ENCODE assay signal across 15 cellular contexts in the genomic region with DNA sequence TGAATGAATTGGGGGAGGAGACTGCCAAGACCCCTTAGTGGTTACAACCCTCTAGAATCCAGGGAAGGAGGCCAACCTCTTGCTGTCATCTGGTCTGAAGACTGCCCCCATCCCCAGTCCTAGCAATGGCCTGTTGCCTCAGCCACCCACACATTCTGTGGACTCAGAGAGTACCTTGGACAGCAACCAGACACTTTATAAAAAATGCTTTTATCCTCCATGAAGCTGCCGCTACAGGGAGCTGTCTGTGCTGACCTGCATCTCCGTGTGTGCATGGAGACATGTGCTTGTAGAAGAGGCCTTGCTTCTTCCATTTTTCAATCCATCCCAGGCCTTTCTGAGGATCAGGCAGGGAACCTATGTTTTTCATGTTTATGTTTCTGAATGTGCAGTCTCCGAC. TPM values are rescaled to one million over a fixed set of nuclear protein-coding genes. Genes with fewer than 3 reads are reported as not detected.
DNase-seq lines count a peak whose midpoint lies in the region; FAIRE-seq and TF ChIP-seq lines count a peak whose summit lies in the region.
"Had no signal": no experiment of that assay in that cellular context is flagged by ENCODE, and none has a peak within 500 bp of the region (broad histone marks: within the 10 kb centered on the region; RNA-seq: fewer than 3 reads in every experiment).

No MANE protein-coding gene starts in this region.

- H3K36me3 ChIP-seq in OCI-LY7 (ENCODE audit: insufficient read depth, low read length) (no peaks in the 10 kb centered on the region), endodermal cell (ENCODE audit: control insufficient read depth, insufficient read depth, low read length) (no peaks in the 10 kb centered on the region)
- H3K36me3 ChIP-seq: adrenal gland, sigmoid colon had no signal

- H2AFZ ChIP-seq in OCI-LY7 (ENCODE audit: low read length): no peak overlapping the region

- CTCF ChIA-PET in OCI-LY7 (lab: Charles Lee; ENCODE audit: unreplicated experiment): no interaction called here

- POLR2A ChIA-PET in OCI-LY7 (lab: Charles Lee): no interaction called here

- no peaks in the 10 kb centered on the region for H3K79me2 ChIP-seq in OCI-LY7 (ENCODE audit: insufficient read depth, low read depth, low read length)

- H4K20me1 ChIP-seq in OCI-LY7 (ENCODE audit: insufficient read depth, low read length): no peaks in the 10 kb centered on the region

- no peaks in the 10 kb centered on the region for H3K9me2 ChIP-seq in OCI-LY7 (ENCODE audit: insufficient read depth, low read length)

- no peak for FAIRE-seq in frontal cortex (lab: Jason Lieb, UNC)
- FAIRE-seq: TTC549 had no signal

- BruUV-seq in OCI-LY7 (replicated peaks; lab: Mats Ljungman, UMichigan): no TSS peak

- H3K27me3 ChIP-seq in endodermal cell (ENCODE audit: control insufficient read depth, insufficient read depth, low read length, poor library complexity, severe bottlenecking): peaks cover 4% of the 10 kb centered on the region

- no peaks in the 10 kb centered on the region for H3K9me3 Mint-ChIP-seq in endodermal cell
- H3K9me3 Mint-ChIP-seq: immature natural killer cell had no signal

- WGBS in endodermal cell (ENCODE audit: insufficient coverage in 1 of 2, insufficient read length in 1 of 2), 2 experiments: 25 to 54% methylated on average over 2 to 3 of the region's 3 CpGs

- no peak overlapping the region for H3K27ac ChIP-seq in OCI-LY7 (ENCODE audit: low read depth, low read length, poor library complexity, severe bottlenecking)
- no peak overlapping the region for H3K27ac ChIP-seq in endodermal cell (ENCODE audit: low read depth, low read length)
- H3K27ac ChIP-seq: adrenal gland, sigmoid colon had no signal

- H3K4me3 ChIP-seq in OCI-LY7 (ENCODE audit: low read depth, low read length, poor library complexity, severe bottlenecking) (no peak overlapping the region), endodermal cell (ENCODE audit: low read length) (no peak overlapping the region)
- H3K4me3 ChIP-seq: adrenal gland, sigmoid colon had no signal

- peaks cover 18% of the 10 kb centered on the region for H3K4me1 Mint-ChIP-seq in endodermal cell
- H3K4me1 Mint-ChIP-seq: immature natural killer cell had no signal

- H3K9me3 ChIP-seq in OCI-LY7 (ENCODE audit: low read length) (no peaks in the 10 kb centered on the region), endodermal cell (ENCODE audit: control insufficient read depth, low read length) (no peaks in the 10 kb centered on the region)
- H3K9me3 ChIP-seq: adrenal gland, sigmoid colon had no signal

- H3K9ac ChIP-seq in endodermal cell (ENCODE audit: extremely low read depth, low read length, poor library complexity, severe bottlenecking): no peak overlapping the region

- DNase-seq in SIG-M5 treated with dmso at 0.1 percent for 504 hours (lab: John Stamatoyannopoulos, UW; ENCODE audit: unreplicated experiment): peak; percentile 51
- DNase-seq in SIG-M5 (lab: John Stamatoyannopoulos, UW): no peak
- peak; percentile 7 for DNase-seq in OCI-LY7 (ENCODE audit: low spot score)
- DNase-seq in endodermal cell: peak; percentile 81
- DNase-seq in renal cortical epithelial cell (ENCODE audit: low read depth): peak; percentile 57
- DNase-seq in frontal cortex (ENCODE audit: low spot score in 2 of 2): no peak
- DNase-seq in effector CD4-positive, alpha-beta T cell: no peak
- DNase-seq in nucleus accumbens (lab: John Stamatoyannopoulos, UW): no peak
- DNase-seq: 8988T; immature natural killer cell; NCI-H187; sigmoid colon; stimulated activated naive CD8-positive, alpha-beta T cell treated with anti-CD3 and anti-CD28 coated beads, Interleukin-15, Interleukin-2, amounts not matched to agents 100 U/mL and 50 U/mL, for 24 hours had no signal

- no peaks in the 10 kb centered on the region for H3K4me1 ChIP-seq in OCI-LY7 (ENCODE audit: insufficient read depth, low read length, poor library complexity, severe bottlenecking)
- H3K4me1 ChIP-seq in endodermal cell (ENCODE audit: control insufficient read depth, insufficient read depth, low read length): no peaks in the 10 kb centered on the region
- H3K4me1 ChIP-seq: adrenal gland, sigmoid colon had no signal

- no peak overlapping the region for H3K27ac Mint-ChIP-seq in endodermal cell
- H3K27ac Mint-ChIP-seq: immature natural killer cell had no signal

- TF ChIP-seq CTCF in OCI-LY7 (conservative IDR thresholded peaks at IDR 0.05; ENCODE audit: low read length) (no peak), endodermal cell (conservative IDR thresholded peaks at IDR 0.05) (no peak)

- H3K4me2 ChIP-seq in OCI-LY7 (ENCODE audit: low read length): no peak overlapping the region

- intact Hi-C loops in OCI-LY7 (cut with micrococcal nuclease; ENCODE audit: unreplicated experiment): no loop called here

- H3K27me3 Mint-ChIP-seq in endodermal cell (ENCODE audit: insufficient read depth): peaks cover 16% of the 10 kb centered on the region

- no peak overlapping the region for H3K4me3 Mint-ChIP-seq in endodermal cell
- H3K4me3 Mint-ChIP-seq: immature natural killer cell had no signal

- no peaks in the 10 kb centered on the region for H3K36me3 Mint-ChIP-seq in endodermal cell (ENCODE audit: low read depth)
- H3K36me3 Mint-ChIP-seq: immature natural killer cell had no signal

RNA-seq across cellular contexts. Expression of a gene that starts 15.2 kb away (rescaled TPM):
- total RNA-seq in OCI-LY7 (2014; rRNA removed; shearing (Covaris generic)): not detected in 2 replicates
- total RNA-seq in OCI-LY7 (2022) (not detected in 2 replicates), endodermal cell (under 1 TPM; 0.22 to 0.77 TPM), renal cortical epithelial cell (not detected in 2 replicates), frontal cortex (2.0 TPM)
- polyA plus RNA-seq in endodermal cell (2013, experiment 1 of 2): 0.68 TPM
- polyA plus RNA-seq in endodermal cell (2013, experiment 2 of 2): 0.83 TPM
- polyA plus RNA-seq: immature natural killer cell had no signal

Comparison
In these comparisons a context has a peak if more than half of its experiments do, and no peak if none do; other contexts are left out.
1. DNase-seq: peak in SIG-M5 treated with dmso at 0.1 percent for 504 hours (single experiment), OCI-LY7 (single experiment), endodermal cell (single experiment) and renal cortical epithelial cell (single experiment); none in SIG-M5 (single experiment), frontal cortex (0 of 2), effector CD4-positive, alpha-beta T cell (single experiment) and nucleus accumbens (0 of 56).